8 cellular contexts compared by ENCODE assay signal in genomic region chr2:25215948-25216679, GRCh38. TPM values are rescaled to one million over a fixed set of nuclear protein-coding genes. Genes with fewer than 3 reads are reported as not detected.
DNase-seq lines count a peak whose midpoint lies in the region; ATAC-seq, FAIRE-seq and TF ChIP-seq lines count a peak whose summit lies in the region.

No MANE protein-coding gene starts in this region.

- H3K27ac ChIP-seq in endothelial cell of umbilical vein (ENCODE audit: insufficient read depth, low read depth, low read length): no peak overlapping the region
- no peak overlapping the region for H3K27ac ChIP-seq in muscle layer of duodenum (ENCODE audit: low read length)

- H3K4me2 ChIP-seq in endothelial cell of umbilical vein (ENCODE audit: insufficient read depth, low read length): peak overlapping the region; percentile 34

- POLR2A ChIA-PET in endothelial cell of umbilical vein (lab: Charles Lee): no interaction called here

- intact Hi-C loops in endothelial cell of umbilical vein (cut with micrococcal nuclease): no loop called here

- TF ChIP-seq POLR2A in endothelial cell of umbilical vein (IDR thresholded peaks at IDR 0.05; ENCODE audit: low read depth, low read length): peak; percentile 72

- ATAC-seq in GM19035 (IDR thresholded peaks at IDR 0.05; ENCODE audit: unreplicated experiment) (peak; percentile 80), HG03442 (IDR thresholded peaks at IDR 0.05; ENCODE audit: unreplicated experiment) (peak; percentile 81)

- peak overlapping the region; percentile 87 for H2AFZ ChIP-seq in endothelial cell of umbilical vein (ENCODE audit: low read depth, low read length)

- H3K27me3 ChIP-seq in endothelial cell of umbilical vein (ENCODE audit: control insufficient read depth in 2 of 2, insufficient read depth in 2 of 2, low read length in 2 of 2): no peaks in the 10 kb centered on the region
- no peaks in the 10 kb centered on the region for H3K27me3 ChIP-seq in muscle layer of duodenum (ENCODE audit: low read depth, low read length)

- H3K9ac ChIP-seq in endothelial cell of umbilical vein (replicated peaks; ENCODE audit: extremely low read depth, insufficient read depth, low read length): peak overlapping the region; percentile 38

- peak; percentile 95 for DNase-seq in activated CD8-positive, alpha-beta memory T cell treated with anti-CD3 and anti-CD28 coated beads for 24 hours
- DNase-seq in endothelial cell of umbilical vein (ENCODE audit: low read depth, low spot score) (peak; percentile 35), cerebellar cortex (ENCODE audit: low spot score) (no peak), glomerular visceral epithelial cell (ENCODE audit: extremely low spot score) (no peak)
- peak; percentile 71 to 88 for DNase-seq in stimulated activated CD8-positive, alpha-beta memory T cell treated with anti-CD3 and anti-CD28 coated beads, Interleukin-7, amount 100 ng/mL, for 4 hours (ENCODE audit: low read depth in 2 of 2)

- TF ChIP-seq CTCF in endothelial cell of umbilical vein (IDR thresholded peaks at IDR 0.05; ENCODE audit: extremely low read depth in 1 of 2, insufficient read depth in 1 of 2, low read depth in 1 of 2, low read length in 2 of 2): no peak

- H3K36me3 ChIP-seq in endothelial cell of umbilical vein (ENCODE audit: control insufficient read depth in 2 of 2, extremely low read depth in 1 of 2, insufficient read depth in 2 of 2, low read length in 2 of 2) (no peaks in the 10 kb centered on the region), muscle layer of duodenum (ENCODE audit: control insufficient read depth in 1 of 2, insufficient read depth in 2 of 2, low read length in 2 of 2) (no peaks in the 10 kb centered on the region)

- no peaks in the 10 kb centered on the region for H4K20me1 ChIP-seq in endothelial cell of umbilical vein (replicated peaks; ENCODE audit: control insufficient read depth, extremely low read depth, insufficient read depth, low read length)

- H3K79me2 ChIP-seq in endothelial cell of umbilical vein (ENCODE audit: control insufficient read depth, insufficient read depth, low read length): no peaks in the 10 kb centered on the region

- H3K4me3 ChIP-seq in endothelial cell of umbilical vein (replicated peaks in 1 of 3; ENCODE audit: insufficient read depth in 1 of 3, low read depth in 1 of 3, low read length in 3 of 3) (peak overlapping the region; percentile 36 to 65 (median 39)), muscle layer of duodenum (ENCODE audit: low read depth in 1 of 2, low read length in 2 of 2) (peak overlapping the region; percentile 52 to 62)

- dilution Hi-C loops in endothelial cell of umbilical vein (cut with MboI; ENCODE audit: extremely low pct_ligation_motif_present, low sequenced_read_pairs): no loop called here

- no peak for FAIRE-seq in endothelial cell of umbilical vein (lab: Jason Lieb, UNC)

- no peaks in the 10 kb centered on the region for H3K9me3 ChIP-seq in endothelial cell of umbilical vein (replicated peaks; ENCODE audit: control insufficient read depth, insufficient read depth, low read length)
- no peaks in the 10 kb centered on the region for H3K9me3 ChIP-seq in muscle layer of duodenum (ENCODE audit: control insufficient read depth in 1 of 2, low read length in 2 of 2)

- no TSS peak for BruUV-seq in endothelial cell of umbilical vein (replicated peaks; lab: Mats Ljungman, UMichigan)

- CTCF ChIA-PET in endothelial cell of umbilical vein (lab: Charles Lee): interaction anchor here (0.7 to 2.3 kb wide), 3 partner anchors 8 to 20 kb away, joined by 3 to 14 read pairs (median 3); no protein-coding TSS in a partner anchor

- no peaks in the 10 kb centered on the region for H3K9me1 ChIP-seq in endothelial cell of umbilical vein (replicated peaks; ENCODE audit: control insufficient read depth, extremely low read depth, insufficient read depth, low read length)

- H3K4me1 ChIP-seq in endothelial cell of umbilical vein (ENCODE audit: control insufficient read depth, extremely low read depth, insufficient read depth, low read length): no peaks in the 10 kb centered on the region
- no peaks in the 10 kb centered on the region for H3K4me1 ChIP-seq in muscle layer of duodenum (ENCODE audit: control insufficient read depth in 1 of 2, insufficient read depth in 2 of 2, low read length in 2 of 2)

TF ChIP-seq in endothelial cell of umbilical vein, 7 proteins besides CTCF, POLR2A, EP300 and RAD21:
- TF ChIP-seq GATA2 (IDR thresholded peaks at IDR 0.05; ENCODE audit: insufficient read depth, insufficient read length, low read depth, low read length): no peak
- no peak for TF ChIP-seq MYC (IDR thresholded peaks at IDR 0.05; ENCODE audit: low read depth, low read length)
- TF ChIP-seq POLR2AphosphoS5 (IDR thresholded peaks at IDR 0.05; ENCODE audit: insufficient read depth, low read depth, low read length): peak; percentile 83

RNA-seq across cellular contexts. Expression of gene POMC, which starts 47.7 kb away (rescaled TPM):
- total RNA-seq in endothelial cell of umbilical vein: 0.69 and 2.7 TPM in 2 replicates
- 2.4 and 3.2 TPM in 2 replicates for polyA plus RNA-seq in endothelial cell of umbilical vein
- 0.98 and 2.1 TPM in 2 replicates for polyA plus RNA-seq in endothelial cell of umbilical vein (2011; cell fraction: cytosol; rRNA removed)
- 0.29 and 0.52 TPM in 2 replicates for polyA plus RNA-seq in endothelial cell of umbilical vein (2011; cell fraction: nucleus; rRNA removed)
- polyA plus RNA-seq in endothelial cell of umbilical vein (2012): 0.78 and 1.1 TPM in 2 replicates
- polyA minus RNA-seq in endothelial cell of umbilical vein: not detected in 2 replicates
- polyA minus RNA-seq in endothelial cell of umbilical vein (2011; cell fraction: cytosol; rRNA and poly(A)+ RNA removed): not detected
- not detected in 2 replicates for polyA minus RNA-seq in endothelial cell of umbilical vein (2011; cell fraction: nucleus; rRNA and poly(A)+ RNA removed)

Comparison
In these comparisons a context has a peak if more than half of its experiments do, and no peak if none do; other contexts are left out.
1. DNase-seq: peak in activated CD8-positive, alpha-beta memory T cell treated with anti-CD3 and anti-CD28 coated beads for 24 hours (single experiment), endothelial cell of umbilical vein (single experiment) and stimulated activated CD8-positive, alpha-beta memory T cell treated with anti-CD3 and anti-CD28 coated beads, Interleukin-7, amount 100 ng/mL, for 4 hours (2 of 2); none in cerebellar cortex (single experiment) and glomerular visceral epithelial cell (single experiment).